Comparison of ENCODE assay signal across 20 cellular contexts in the genomic region with DNA sequence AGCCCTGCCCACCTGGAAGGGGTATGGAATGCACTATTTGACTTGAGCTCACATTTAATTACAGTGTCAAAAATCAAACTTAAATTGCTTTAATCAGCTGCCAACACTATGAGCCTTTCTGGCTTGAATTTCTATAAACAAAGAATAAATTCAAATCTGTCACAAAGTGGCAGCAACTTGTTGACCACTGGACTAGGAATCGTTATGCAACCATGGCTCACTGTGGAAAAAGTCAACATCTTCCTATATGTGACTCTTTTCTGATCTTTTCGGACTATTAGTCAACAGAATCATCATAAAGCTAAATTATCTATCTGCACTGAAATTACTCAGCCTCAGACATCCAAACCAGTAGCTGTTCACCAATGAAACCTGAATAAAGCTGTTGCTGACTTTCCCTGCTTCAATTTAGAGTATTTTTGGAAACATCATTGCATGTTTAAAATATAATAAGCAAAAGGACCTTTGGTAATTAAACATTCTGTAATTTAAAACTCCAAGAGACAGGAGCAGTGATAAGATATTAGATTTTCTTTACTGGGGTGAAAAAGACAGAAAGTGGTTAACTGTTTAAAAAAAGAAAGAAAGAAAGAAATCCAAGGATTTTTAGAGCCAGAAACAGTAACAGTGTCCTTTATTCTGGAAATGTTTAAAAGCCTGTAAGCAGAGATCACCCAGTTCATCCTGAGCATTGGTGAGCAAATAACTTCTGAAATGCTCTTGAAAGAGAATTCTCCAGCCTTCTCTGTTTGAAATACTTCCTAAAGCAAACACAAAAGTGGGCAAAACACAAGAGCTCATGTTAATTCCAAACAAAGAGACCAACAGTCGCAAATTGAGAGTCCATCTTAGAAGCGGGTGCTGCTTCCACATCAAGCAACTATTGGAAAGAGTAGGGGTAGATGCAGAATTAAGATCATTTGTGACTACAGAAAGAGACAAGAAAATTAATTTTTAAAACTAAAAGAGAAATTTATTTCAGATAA. TPM values are rescaled to one million over a fixed set of nuclear protein-coding genes. Genes with fewer than 3 reads are reported as not detected.
A peak's percentile ranks its signal among the peaks of the same experiment; 100 is the strongest.
DNase-seq lines count a peak whose midpoint lies in the region; ATAC-seq and TF ChIP-seq lines count a peak whose summit lies in the region.
"Had no signal": no experiment of that assay in that cellular context is flagged by ENCODE, and none has a peak within 500 bp of the region (broad histone marks: within the 10 kb centered on the region; RNA-seq: fewer than 3 reads in every experiment).

No MANE protein-coding gene starts in this region.

- peak; percentile 21 for DNase-seq in NCI-H2196 (lab: John Stamatoyannopoulos, UW; ENCODE audit: unreplicated experiment)
- no peak for DNase-seq in NCI-H2196 treated with DMSO at 0.1 percent for 48 hours (lab: John Stamatoyannopoulos, UW; ENCODE audit: unreplicated experiment)
- peak; percentile 76 for DNase-seq in NCI-H146 (lab: John Stamatoyannopoulos, UW)
- DNase-seq in WTC11 (ENCODE audit: low spot score): no peak
- no peak for DNase-seq in tibial artery
- DNase-seq: BE2C; CD4-positive, CD25-positive, alpha-beta regulatory T cell; COR-L47; DMS 273 treated with DMSO at 0.1 percent for 48 hours; GDM1; HFFc6; NCI-H1417 treated with DMSO at 0.1 percent for 48 hours; NCI-H2029 treated with DMSO at 0.1 percent for 48 hours; NCI-H2227 treated with DMSO at 0.1 percent for 48 hours; NCI-H524 treated with DMSO at 0.1 percent for 48 hours; NK-92 treated with Interleukin-12 subunit alpha and Interleukin-12 subunit beta, amount 100 ng/mL, for 24 hours; OCI-M1; Right ventricle myocardium superior had no signal

- ATAC-seq in WTC11: no peak
- no peak for ATAC-seq in HG02571 (IDR thresholded peaks at IDR 0.05; ENCODE audit: unreplicated experiment)
- ATAC-seq in GM19351 (IDR thresholded peaks at IDR 0.05; ENCODE audit: unreplicated experiment): no peak

- no peaks in the 10 kb centered on the region; the same call in 1 of the 2 replicates for H3K27me3 Mint-ChIP-seq in WTC11 (ENCODE audit: low read depth)
- H3K27me3 Mint-ChIP-seq: CD4-positive, CD25-positive, alpha-beta regulatory T cell had no signal

- H3K36me3 Mint-ChIP-seq in WTC11: no peaks in the 10 kb centered on the region
- H3K36me3 Mint-ChIP-seq: CD4-positive, CD25-positive, alpha-beta regulatory T cell had no signal

- TF ChIP-seq CTCF in WTC11 (IDR thresholded peaks at IDR 0.05): no peak
- TF ChIP-seq CTCF in tibial artery (IDR thresholded peaks at IDR 0.05): no peak

- H3K36me3 ChIP-seq in tibial artery: no peaks in the 10 kb centered on the region
- H3K36me3 ChIP-seq: BE2C had no signal

- H3K4me3 Mint-ChIP-seq in WTC11: no peak overlapping the region
- H3K4me3 Mint-ChIP-seq: CD4-positive, CD25-positive, alpha-beta regulatory T cell; HFFc6 had no signal

- no peaks in the 10 kb centered on the region for H3K9me3 Mint-ChIP-seq in WTC11
- H3K9me3 Mint-ChIP-seq: HFFc6 had no signal

- intact Hi-C loops in tibial artery (cut with DNase I; ENCODE audit: low total_unique reads): no loop called here

- CTCF ChIA-PET in WTC11 (lab: Charles Lee): no interaction called here

- H3K4me3 ChIP-seq in tibial artery: no peak overlapping the region

- H3K9me3 ChIP-seq in tibial artery: no peaks in the 10 kb centered on the region
- H3K9me3 ChIP-seq: BE2C had no signal

- H3K27ac Mint-ChIP-seq in WTC11: no peak overlapping the region
- H3K27ac Mint-ChIP-seq: CD4-positive, CD25-positive, alpha-beta regulatory T cell; HFFc6 had no signal

- H3K4me1 ChIP-seq in tibial artery: peaks cover 0 to 43% (median 14%) of the 10 kb centered on the region in 4 donors
- H3K4me1 ChIP-seq: BE2C had no signal

- peak overlapping the region; percentile 42 to 46 for H3K27ac ChIP-seq in tibial artery

- H3K4me1 Mint-ChIP-seq in WTC11: peaks cover 23% of the 10 kb centered on the region
- H3K4me1 Mint-ChIP-seq: CD4-positive, CD25-positive, alpha-beta regulatory T cell had no signal

- POLR2A ChIA-PET in WTC11 (lab: Charles Lee): no interaction called here

- no peaks in the 10 kb centered on the region for H3K27me3 ChIP-seq in tibial artery
- H3K27me3 ChIP-seq: BE2C had no signal

TF ChIP-seq in WTC11, 78 proteins besides CTCF, POLR2A, EP300 and RAD21:
- TF ChIP-seq PRRX2 (CRISPR knock-in tag; IDR thresholded peaks at IDR 0.05): no peak
- TF ChIP-seq GABPB1 (CRISPR knock-in tag; IDR thresholded peaks at IDR 0.05): peak; percentile 38; the same call in 1 of the 2 replicates
TF ChIP-seq in WTC11: peak in this region for 1.

RNA-seq across cellular contexts. Expression of a gene that starts 26.2 kb away (rescaled TPM):
- 2.8 to 4.5 TPM (median 3.8 TPM) in 3 replicates for total RNA-seq in WTC11 (2021)
- total RNA-seq: HFFc6 had no signal

Comparison
In these comparisons a context has a peak if more than half of its experiments do, and no peak if none do; other contexts are left out.
1. DNase-seq: peak in NCI-H2196 (single experiment) and NCI-H146 (single experiment); none in NCI-H2196 treated with DMSO at 0.1 percent for 48 hours (single experiment), WTC11 (single experiment) and tibial artery (0 of 2).